In the genomic region with DNA sequence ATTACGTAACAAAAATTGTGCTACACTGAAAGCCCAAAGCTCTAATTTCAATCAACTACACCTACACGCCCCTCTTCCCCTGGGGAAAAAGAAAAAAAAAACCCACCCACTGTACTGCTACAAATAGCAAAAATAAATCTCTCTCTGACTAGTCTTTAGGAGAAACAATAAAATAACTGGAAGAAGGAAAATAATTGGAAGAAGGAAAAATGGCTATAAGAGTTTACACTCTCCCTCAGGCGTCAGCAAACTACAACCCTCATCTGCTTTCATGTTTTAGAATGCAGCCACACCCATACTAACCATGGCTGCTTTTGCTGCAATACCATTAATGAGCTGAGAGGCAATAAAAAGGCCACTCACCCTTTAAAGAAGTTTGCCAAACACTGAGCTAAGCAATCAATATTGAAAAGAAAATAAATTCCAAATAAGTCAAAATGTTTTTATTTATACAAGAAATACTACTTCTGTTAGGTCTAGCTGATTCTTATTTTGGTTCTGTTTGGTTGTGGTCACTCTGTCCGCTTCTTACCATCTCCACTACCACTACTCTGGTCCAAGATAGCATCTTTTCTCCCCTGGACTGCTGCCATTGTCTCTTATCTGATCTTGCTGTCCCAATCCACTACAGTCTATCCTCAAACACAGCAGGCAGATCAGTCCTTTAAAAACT, we compare ENCODE assay signal across 1 cellular context.
TF ChIP-seq lines count a peak whose summit lies in the region.

No MANE protein-coding gene starts in this region.

TF ChIP-seq in HEK293, 187 proteins besides CTCF, POLR2A, EP300 and RAD21 (continued from another document):
- TF ChIP-seq PRDM2 (tag by site-specific recombination; IDR thresholded peaks at IDR 0.05; ENCODE audit: borderline replicate concordance) (no peak), ZSCAN16 (tag by site-specific recombination; IDR thresholded peaks at IDR 0.05) (peak; percentile 64), SP3 (tag by site-specific recombination; IDR thresholded peaks at IDR 0.05) (no peak), GLIS1 (tag by site-specific recombination; IDR thresholded peaks at IDR 0.05) (peak; percentile 46), MZF1 (tag by site-specific recombination; IDR thresholded peaks at IDR 0.05; ENCODE audit: borderline replicate concordance) (no peak), EGR2 (tag by site-specific recombination; IDR thresholded peaks at IDR 0.05; ENCODE audit: low read depth) (peak; percentile 78; the same call in 1 of the 2 replicates), ZNF148 (tag by site-specific recombination; IDR thresholded peaks at IDR 0.05; ENCODE audit: borderline replicate concordance) (no peak), ZBTB1 (tag by site-specific recombination; IDR thresholded peaks at IDR 0.05) (no peak), ATF2 (tag by site-specific recombination; IDR thresholded peaks at IDR 0.05; ENCODE audit: low read depth) (no peak; the same call in 1 of the 2 replicates), KLF16 (tag by site-specific recombination; IDR thresholded peaks at IDR 0.05) (peak; percentile 68; the same call in 1 of the 2 replicates), ZNF121 (tag by site-specific recombination; IDR thresholded peaks at IDR 0.05) (no peak), ZBTB7A (tag by site-specific recombination; IDR thresholded peaks at IDR 0.05; ENCODE audit: low read depth) (no peak), ZNF433 (tag by site-specific recombination; IDR thresholded peaks at IDR 0.05; ENCODE audit: low read depth) (no peak), ZNF280D (tag by site-specific recombination; IDR thresholded peaks at IDR 0.05) (no peak), ZNF654 (tag by site-specific recombination; IDR thresholded peaks at IDR 0.05; ENCODE audit: low read depth) (no peak; the same call in 1 of the 2 replicates), ZNF48 (tag by site-specific recombination; IDR thresholded peaks at IDR 0.05) (no peak), TCF7L2 (IDR thresholded peaks at IDR 0.05; ENCODE audit: borderline replicate concordance, low read depth, low read length) (peak; percentile 91), OSR2 (tag by site-specific recombination; IDR thresholded peaks at IDR 0.05) (peak; percentile 57; the same call in 1 of the 2 replicates), TRIM28 (IDR thresholded peaks at IDR 0.05; ENCODE audit: borderline replicate concordance, low read length) (peak; percentile 48; the same call in 1 of the 2 replicates), ZNF354C (tag by site-specific recombination; IDR thresholded peaks at IDR 0.05; ENCODE audit: borderline replicate concordance, low read depth) (no peak), ZNF530 (tag by site-specific recombination; IDR thresholded peaks at IDR 0.05; ENCODE audit: low read depth) (no peak), ZNF629 (tag by site-specific recombination; IDR thresholded peaks at IDR 0.05) (peak; percentile 57), ZNF426 (tag by site-specific recombination; IDR thresholded peaks at IDR 0.05) (no peak), RBAK (tag by site-specific recombination; IDR thresholded peaks at IDR 0.05) (no peak), IKZF3 (tag by site-specific recombination; IDR thresholded peaks at IDR 0.05) (peak; percentile 14), SETDB1 (IDR thresholded peaks at IDR 0.05; ENCODE audit: insufficient read length, low read length) (peak; percentile 43), KLF9 (tag by site-specific recombination; IDR thresholded peaks at IDR 0.05; ENCODE audit: low read depth) (peak; percentile 87), ZBTB20 (tag by site-specific recombination; IDR thresholded peaks at IDR 0.05) (no peak)
- TF ChIP-seq, protein P1, sequence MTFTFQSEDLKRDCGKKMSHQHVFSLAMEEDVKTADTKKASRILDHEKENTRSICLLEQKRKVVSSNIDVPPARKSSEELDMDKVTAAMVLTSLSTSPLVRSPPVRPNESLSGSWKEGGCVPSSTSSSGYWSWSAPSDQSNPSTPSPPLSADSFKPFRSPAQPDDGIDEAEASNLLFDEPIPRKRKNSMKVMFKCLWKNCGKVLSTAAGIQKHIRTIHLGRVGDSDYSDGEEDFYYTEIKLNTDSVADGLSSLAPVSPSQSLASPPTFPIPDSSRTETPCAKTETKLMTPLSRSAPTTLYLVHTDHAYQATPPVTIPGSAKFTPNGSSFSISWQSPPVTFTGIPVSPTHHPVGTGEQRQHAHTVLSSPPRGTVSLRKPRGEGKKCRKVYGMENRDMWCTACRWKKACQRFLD (tag by site-specific recombination; IDR thresholded peaks at IDR 0.05): no peak
- TF ChIP-seq, protein P2, sequence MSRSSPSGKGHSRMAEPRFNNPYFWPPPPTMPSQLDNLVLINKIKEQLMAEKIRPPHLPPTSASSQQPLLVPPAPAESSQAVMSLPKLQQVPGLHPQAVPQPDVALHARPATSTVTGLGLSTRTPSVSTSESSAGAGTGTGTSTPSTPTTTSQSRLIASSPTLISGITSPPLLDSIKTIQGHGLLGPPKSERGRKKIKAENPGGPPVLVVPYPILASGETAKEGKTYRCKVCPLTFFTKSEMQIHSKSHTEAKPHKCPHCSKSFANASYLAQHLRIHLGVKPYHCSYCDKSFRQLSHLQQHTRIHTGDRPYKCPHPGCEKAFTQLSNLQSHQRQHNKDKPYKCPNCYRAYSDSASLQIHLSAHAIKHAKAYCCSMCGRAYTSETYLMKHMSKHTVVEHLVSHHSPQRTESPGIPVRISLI (tag by site-specific recombination; IDR thresholded peaks at IDR 0.05): no peak
